In the genomic region with DNA sequence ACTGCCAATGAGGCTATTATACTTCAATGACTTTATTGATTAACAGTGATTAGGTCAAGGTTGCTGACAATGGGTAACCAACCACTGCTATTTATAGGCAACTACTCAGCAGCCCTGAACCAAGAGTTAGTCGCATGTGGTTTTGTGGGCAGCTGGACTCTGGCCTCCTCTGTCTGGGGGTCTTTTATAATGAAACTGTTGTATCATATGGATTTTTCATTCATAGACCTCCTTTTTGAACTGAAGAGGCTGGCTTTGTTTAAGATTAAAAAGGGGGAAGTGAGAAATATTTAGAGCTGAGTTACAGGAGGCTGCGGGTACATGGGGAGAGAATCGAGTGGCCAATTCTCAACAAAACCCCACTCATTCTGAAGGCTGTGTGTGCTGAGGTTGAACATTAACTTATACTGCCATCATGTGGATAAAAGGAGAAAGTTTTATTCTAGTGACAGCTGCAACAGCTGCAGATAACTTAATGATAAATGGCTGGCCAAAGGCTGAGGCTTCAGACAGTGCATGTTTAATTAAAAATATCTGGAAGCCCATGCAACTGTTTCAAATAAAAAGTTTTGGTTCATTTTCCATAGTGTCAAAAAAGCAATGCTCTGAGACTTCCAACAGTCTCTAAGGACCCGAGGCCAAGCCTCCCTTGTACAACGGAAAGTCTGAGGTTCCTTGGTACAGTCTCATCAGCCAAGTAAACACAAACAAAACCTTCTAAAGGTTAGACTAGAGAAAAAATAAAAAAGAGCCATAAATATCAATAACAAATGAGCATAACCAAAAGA, we compare ENCODE assay signal across 8 cellular contexts.
A peak's percentile ranks its signal among the peaks of the same experiment; 100 is the strongest.
DNase-seq lines count a peak whose midpoint lies in the region; ATAC-seq and TF ChIP-seq lines count a peak whose summit lies in the region.

No MANE protein-coding gene starts in this region.

- peak; percentile 1 for DNase-seq in NCI-H510A treated with DMSO at 0.1 percent for 48 hours (lab: John Stamatoyannopoulos, UW)
- no peak for DNase-seq in NCI-H510A (lab: John Stamatoyannopoulos, UW)
- peak; percentile 34 for DNase-seq in HuH-7 (ENCODE audit: low spot score)
- peak; percentile 77 for DNase-seq in SK-MEL-5 (ENCODE audit: low read depth, low spot score)
- DNase-seq in iPS DF 4.7 (ENCODE audit: extremely low read depth, low spot score): peak; percentile 19
- no peak for DNase-seq in cortex of kidney (lab: John Stamatoyannopoulos, UW)
- DNase-seq in omental fat pad (ENCODE audit: low spot score): no peak

- in situ Hi-C loops in SK-MEL-5 (cut with HindIII; ENCODE audit: low pct_unique_long_range_greater_than_20kb, low sequenced_read_pairs): no loop called here

- no peak for TF ChIP-seq CTCF in omental fat pad (IDR thresholded peaks at IDR 0.05)

- ATAC-seq in GM21786 (IDR thresholded peaks at IDR 0.05; ENCODE audit: unreplicated experiment) (peak; percentile 93), omental fat pad (ENCODE audit: low FRiP score) (no peak)

Comparison
In these comparisons a context has a peak if more than half of its experiments do, and no peak if none do; other contexts are left out.
1. DNase-seq: peak in NCI-H510A treated with DMSO at 0.1 percent for 48 hours (single experiment), HuH-7 (single experiment), SK-MEL-5 (single experiment) and iPS DF 4.7 (single experiment); none in NCI-H510A (single experiment), cortex of kidney (single experiment) and omental fat pad (single experiment).